Comparison of ENCODE assay signal across 26 cellular contexts in the genomic region with DNA sequence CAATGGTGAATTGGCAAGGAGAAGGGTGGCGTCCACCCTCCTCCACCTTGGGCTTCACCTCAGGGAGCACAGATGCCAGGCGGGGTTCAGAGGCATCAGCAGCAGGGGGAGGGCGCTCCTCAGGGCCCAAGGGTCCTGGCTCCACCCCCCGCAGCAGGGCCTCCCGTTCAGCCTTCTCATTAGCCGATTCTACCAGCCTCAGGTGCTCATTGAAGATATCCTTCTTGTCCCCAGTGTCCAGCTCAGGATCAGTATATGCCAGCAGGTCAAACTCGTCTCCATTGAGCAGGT. TPM values are rescaled to one million over a fixed set of nuclear protein-coding genes. Genes with fewer than 3 reads are reported as not detected.
A peak's percentile ranks its signal among the peaks of the same experiment; 100 is the strongest.
DNase-seq lines count a peak whose midpoint lies in the region; ATAC-seq and TF ChIP-seq lines count a peak whose summit lies in the region.
"Had no signal": no experiment of that assay in that cellular context is flagged by ENCODE, and none has a peak within 500 bp of the region (broad histone marks: within the 10 kb centered on the region; RNA-seq: fewer than 3 reads in every experiment).

No MANE protein-coding gene starts in this region.

- H3K9me3 Mint-ChIP-seq in nephron progenitor cell, result no peaks in the 10 kb centered on the region
- H3K9me3 Mint-ChIP-seq: CD4-positive, alpha-beta memory T cell; GM23338; H9; HFFc6 had no signal

- no peaks in the 10 kb centered on the region for H3K4me1 ChIP-seq in IMR-90 (ENCODE audit: control insufficient read depth, insufficient read depth, low read length)
- no peaks in the 10 kb centered on the region for H3K4me1 ChIP-seq in RWPE2 (ENCODE audit: insufficient read depth, poor library complexity, severe bottlenecking)
- H3K4me1 ChIP-seq: A549 had no signal

- H4K20me1 ChIP-seq in IMR-90 (ENCODE audit: insufficient read depth, low read length), result peaks cover 7% of the 10 kb centered on the region; the same call in 1 of the 2 replicates

- H3K79me1 ChIP-seq in IMR-90 (ENCODE audit: low read depth in 1 of 2, low read length in 2 of 2), result peaks cover 23 to 34% of the 10 kb centered on the region in 2 experiments

- H3K4ac ChIP-seq in IMR-90 (ENCODE audit: low read depth, low read length), result no peak overlapping the region

- no peak overlapping the region for H2AK5ac ChIP-seq in IMR-90 (ENCODE audit: low read depth, low read length)

- TF ChIP-seq RAD21 in IMR-90 (IDR thresholded peaks at IDR 0.05; ENCODE audit: low read length), result no peak

- H3K27ac Mint-ChIP-seq in nephron progenitor cell, result peak overlapping the region; percentile 16
- H3K27ac Mint-ChIP-seq: GM23338, H9, HFFc6 had no signal

- H3K27ac ChIP-seq in IMR-90 (ENCODE audit: insufficient read depth, low read length) (no peak overlapping the region), RWPE2 (ENCODE audit: poor library complexity, severe bottlenecking) (no peak overlapping the region)
- H3K27ac ChIP-seq: A549, PC-9 had no signal

- H3K27me3 ChIP-seq in IMR-90 (ENCODE audit: control insufficient read depth, insufficient read depth, low read length) (no peaks in the 10 kb centered on the region), RWPE2 (ENCODE audit: insufficient read depth, poor library complexity, severe bottlenecking) (no peaks in the 10 kb centered on the region)

- TF ChIP-seq CTCF in IMR-90 (conservative IDR thresholded peaks at IDR 0.05; ENCODE audit: low read depth, low read length) (no peak), RWPE2 (IDR thresholded peaks at IDR 0.05; ENCODE audit: poor library complexity, severe bottlenecking) (no peak), nephron progenitor cell (IDR thresholded peaks at IDR 0.05) (no peak)

- BruUV-seq in IMR-90 (replicated peaks; lab: Mats Ljungman, UMichigan), result TSS peak; percentile 17

- dilution Hi-C loops in IMR-90 (cut with HindIII; ENCODE audit: low sequenced_read_pairs, unreplicated experiment), result no loop called here

- no peak for TF ChIP-seq POLR2A in IMR-90 (IDR thresholded peaks at IDR 0.05; ENCODE audit: low read depth, low read length)

- in situ Hi-C loops in IMR-90 (cut with MboI; ENCODE audit: low sequenced_read_pairs), result no loop called here

- no peak overlapping the region for H4K91ac ChIP-seq in IMR-90 (ENCODE audit: insufficient read depth, low read depth, low read length)

- ATAC-seq in IMR-90 (ENCODE audit: low read depth) (no peak), RWPE2 (ENCODE audit: low read depth) (no peak), HG02763 (IDR thresholded peaks at IDR 0.05; ENCODE audit: unreplicated experiment) (no peak)
- ATAC-seq: A549, GM23338 had no signal

- no peak overlapping the region for H3K18ac ChIP-seq in IMR-90 (ENCODE audit: low read depth, low read length)

- H2AFZ ChIP-seq in IMR-90 (replicated peaks; ENCODE audit: low read length, poor library complexity), result no peak overlapping the region
- H2AFZ ChIP-seq: GM23338, PC-9 had no signal

- CTCF ChIA-PET in IMR-90 (lab: Yijun Ruan, JAX), result no interaction called here

- H3K4me2 ChIP-seq in IMR-90 (ENCODE audit: low read depth, low read length), result no peak overlapping the region
- H3K4me2 ChIP-seq: A549, GM23338, PC-9 had no signal

- WGBS in IMR-90 (ENCODE audit: extremely low coverage in 2 of 2, insufficient read length in 1 of 2), 2 experiments, result 96% methylated on average over 6 of the region's 7 CpGs; no CpG with 5 or more reads in 1 of the 2 experiments

- H3K56ac ChIP-seq in IMR-90 (ENCODE audit: extremely low read depth, insufficient read depth, low read length), result no peak overlapping the region

- H3K9me1 ChIP-seq in IMR-90 (ENCODE audit: insufficient read depth, low read length), result no peaks in the 10 kb centered on the region

- no peak overlapping the region for H4K8ac ChIP-seq in IMR-90 (ENCODE audit: low read depth in 2 of 2, low read length in 2 of 2)

- H2BK5ac ChIP-seq in IMR-90 (ENCODE audit: low read depth, low read length, poor library complexity, severe bottlenecking), result no peak overlapping the region

- no peaks in the 10 kb centered on the region for H3K4me1 Mint-ChIP-seq in nephron progenitor cell
- H3K4me1 Mint-ChIP-seq: GM23338, H9 had no signal

- H3K4me3 ChIP-seq in IMR-90 (ENCODE audit: insufficient read depth, low read depth, low read length) (no peak overlapping the region), RWPE2 (ENCODE audit: severe bottlenecking) (no peak overlapping the region)
- H3K4me3 ChIP-seq: A549, GM23338, PC-9 had no signal

- H3K4me3 Mint-ChIP-seq in nephron progenitor cell, result no peak overlapping the region
- H3K4me3 Mint-ChIP-seq: CD4-positive, alpha-beta memory T cell; GM23338; H9; HFFc6 had no signal

- DNase-seq in IMR-90 (no peak), RWPE2 (ENCODE audit: low spot score) (peak; percentile 42), nephron progenitor cell (no peak), activated gamma-delta T cell treated with Interleukin-2 at 50 U/mL for 16 hours (no peak), NCI-H187 treated with DMSO at 0.1 percent for 48 hours (lab: John Stamatoyannopoulos, UW) (no peak)
- DNase-seq: CD4-positive, alpha-beta memory T cell; COR-L47; DMS53; H9; HFFc6; Karpas-422; NCI-H1092 treated with DMSO at 0.1 percent for 48 hours; NCI-H1436 treated with DMSO at 0.1 percent for 48 hours; NCI-H1930; NCI-H2107; NCI-H524; NCI-H774; RPMI8226; SHP77; T-helper 1 cell had no signal

- H3K9ac ChIP-seq in IMR-90 (ENCODE audit: low read depth, low read length), result no peak overlapping the region

- peaks cover 3% of the 10 kb centered on the region for H3K27me3 Mint-ChIP-seq in nephron progenitor cell (ENCODE audit: low read depth, poor library complexity)
- H3K27me3 Mint-ChIP-seq: CD4-positive, alpha-beta memory T cell had no signal

- H2BK120ac ChIP-seq in IMR-90 (ENCODE audit: low read depth, low read length), result no peak overlapping the region

- H3K14ac ChIP-seq in IMR-90 (replicated peaks; ENCODE audit: low read depth, low read length), result no peak overlapping the region

- no peaks in the 10 kb centered on the region for H3K9me3 ChIP-seq in IMR-90 (ENCODE audit: control insufficient read depth, insufficient read depth, low read length)
- no peaks in the 10 kb centered on the region for H3K9me3 ChIP-seq in RWPE2 (ENCODE audit: severe bottlenecking)
- H3K9me3 ChIP-seq: A549 had no signal

- H2BK20ac ChIP-seq in IMR-90 (ENCODE audit: low read depth, low read length), result no peak overlapping the region

- peaks cover 48% of the 10 kb centered on the region for H3K36me3 Mint-ChIP-seq in nephron progenitor cell (ENCODE audit: low read depth)

- POLR2A ChIA-PET in IMR-90 (lab: Charles Lee; ENCODE audit: unreplicated experiment), result no interaction called here

- H4K5ac ChIP-seq in IMR-90 (ENCODE audit: low read depth, low read length), result no peak overlapping the region

- H2AK9ac ChIP-seq in IMR-90 (replicated peaks; ENCODE audit: low read depth, low read length, poor library complexity), result no peak overlapping the region

- intact Hi-C loops in IMR-90 (cut with micrococcal nuclease), result no loop called here

- no peak overlapping the region for H2BK15ac ChIP-seq in IMR-90 (ENCODE audit: low read depth, low read length)

- H3K23ac ChIP-seq in IMR-90 (ENCODE audit: low read depth, low read length), result no peak overlapping the region

- H3K36me3 ChIP-seq in IMR-90 (ENCODE audit: control insufficient read depth, insufficient read depth, low read length) (peaks cover 86% of the 10 kb centered on the region), RWPE2 (ENCODE audit: low read depth) (peaks cover 82% of the 10 kb centered on the region)

TF ChIP-seq in IMR-90, 13 proteins besides CTCF, POLR2A, EP300 and RAD21:
- no peak for TF ChIP-seq MAFK (IDR thresholded peaks at IDR 0.05; ENCODE audit: low read depth, low read length)
- no peak for TF ChIP-seq SMC3 (IDR thresholded peaks at IDR 0.05; ENCODE audit: low read depth, low read length)
- TF ChIP-seq RFX5 (IDR thresholded peaks at IDR 0.05; ENCODE audit: low read depth, low read length), result no peak
- no peak for TF ChIP-seq CHD1 (IDR thresholded peaks at IDR 0.05; ENCODE audit: low read depth, low read length)
- TF ChIP-seq FOS (IDR thresholded peaks at IDR 0.05; ENCODE audit: low read depth, low read length), result no peak
- TF ChIP-seq NFE2L2 (IDR thresholded peaks at IDR 0.05; ENCODE audit: low read depth, low read length), result no peak
- TF ChIP-seq, protein P1, sequence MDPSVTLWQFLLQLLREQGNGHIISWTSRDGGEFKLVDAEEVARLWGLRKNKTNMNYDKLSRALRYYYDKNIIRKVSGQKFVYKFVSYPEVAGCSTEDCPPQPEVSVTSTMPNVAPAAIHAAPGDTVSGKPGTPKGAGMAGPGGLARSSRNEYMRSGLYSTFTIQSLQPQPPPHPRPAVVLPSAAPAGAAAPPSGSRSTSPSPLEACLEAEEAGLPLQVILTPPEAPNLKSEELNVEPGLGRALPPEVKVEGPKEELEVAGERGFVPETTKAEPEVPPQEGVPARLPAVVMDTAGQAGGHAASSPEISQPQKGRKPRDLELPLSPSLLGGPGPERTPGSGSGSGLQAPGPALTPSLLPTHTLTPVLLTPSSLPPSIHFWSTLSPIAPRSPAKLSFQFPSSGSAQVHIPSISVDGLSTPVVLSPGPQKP (IDR thresholded peaks at IDR 0.05; ENCODE audit: borderline replicate concordance, low read depth, low read length), result no peak
- TF ChIP-seq BHLHE40 (IDR thresholded peaks at IDR 0.05; ENCODE audit: low read depth, low read length), result no peak
- no peak for TF ChIP-seq CEBPB (IDR thresholded peaks at IDR 0.05; ENCODE audit: low read depth, low read length)
TF ChIP-seq in IMR-90: peak in this region for 0.

RNA-seq across cellular contexts. Expression of a gene that starts 19.3 kb away (rescaled TPM):
- 76.4 and 106 TPM in 2 replicates for total RNA-seq in IMR-90 (2012; rRNA removed)
- 67.8 and 81.1 TPM in 2 replicates for polyA plus RNA-seq in IMR-90 (2012; rRNA removed)
- polyA plus RNA-seq in IMR-90 (2012; cell fraction: cytosol; rRNA removed), result 32.2 and 43.2 TPM in 2 replicates
- polyA plus RNA-seq in IMR-90 (2012; cell fraction: nucleus; rRNA removed; ENCODE audit: low replicate concordance), result 17.6 and 73.2 TPM in 2 replicates

RNA-seq across cellular contexts. Expression of a gene that starts 22.7 kb away (rescaled TPM):
- 6.6 and 10.0 TPM in 2 replicates for total RNA-seq in IMR-90 (2012; rRNA removed)
- polyA plus RNA-seq in IMR-90 (2012; rRNA removed), result 24.8 and 25.2 TPM in 2 replicates
- polyA plus RNA-seq in IMR-90 (2012; cell fraction: cytosol; rRNA removed), result 11.3 and 13.1 TPM in 2 replicates
- polyA plus RNA-seq in IMR-90 (2012; cell fraction: nucleus; rRNA removed; ENCODE audit: low replicate concordance), result 81.4 and 106 TPM in 2 replicates

RNA-seq across cellular contexts. Expression of a gene that starts 31.9 kb away (rescaled TPM):
- total RNA-seq in IMR-90 (2012; rRNA removed), result 0.56 and 0.72 TPM in 2 replicates
- polyA plus RNA-seq in IMR-90 (2012; rRNA removed), result 0.39 and 0.62 TPM in 2 replicates
- polyA plus RNA-seq in IMR-90 (2012; cell fraction: cytosol; rRNA removed), result 0.49 TPM in 1 of 2 replicates, not detected in the other
- 0.39 and 0.55 TPM in 2 replicates for polyA plus RNA-seq in IMR-90 (2012; cell fraction: nucleus; rRNA removed; ENCODE audit: low replicate concordance)

RNA-seq across cellular contexts. Expression of a gene that starts 38.7 kb away (rescaled TPM):
- total RNA-seq in IMR-90 (2012; rRNA removed), result under 0.01 and 0.18 TPM in 2 replicates
- polyA plus RNA-seq in IMR-90 (2012; rRNA removed), result 0.21 and 0.22 TPM in 2 replicates
- polyA plus RNA-seq in IMR-90 (2012; cell fraction: cytosol; rRNA removed), result 0.05 and 0.10 TPM in 2 replicates
- polyA plus RNA-seq in IMR-90 (2012; cell fraction: nucleus; rRNA removed; ENCODE audit: low replicate concordance), result 0.95 and 1.1 TPM in 2 replicates
- total RNA-seq: CD4-positive, alpha-beta memory T cell had no signal
- polyA plus RNA-seq: CD4-positive, alpha-beta memory T cell; GM23338 had no signal

RNA-seq across cellular contexts. Expression of a gene that starts 56.7 kb away (rescaled TPM):
- total RNA-seq in IMR-90 (2012; rRNA removed), result under 0.01 TPM in 2 replicates
- 0.01 and 0.07 TPM in 2 replicates for polyA plus RNA-seq in IMR-90 (2012; rRNA removed)
- 0.01 and 0.05 TPM in 2 replicates for polyA plus RNA-seq in IMR-90 (2012; cell fraction: cytosol; rRNA removed)
- polyA plus RNA-seq in IMR-90 (2012; cell fraction: nucleus; rRNA removed; ENCODE audit: low replicate concordance), result 0.08 and 0.25 TPM in 2 replicates
- total RNA-seq: Daoy, G401, GM23338 had no signal
- polyA plus RNA-seq: A549; CD4-positive, alpha-beta memory T cell; GM23338 had no signal
